Comparison of ENCODE assay signal across 1 cellular context in the genomic region with DNA sequence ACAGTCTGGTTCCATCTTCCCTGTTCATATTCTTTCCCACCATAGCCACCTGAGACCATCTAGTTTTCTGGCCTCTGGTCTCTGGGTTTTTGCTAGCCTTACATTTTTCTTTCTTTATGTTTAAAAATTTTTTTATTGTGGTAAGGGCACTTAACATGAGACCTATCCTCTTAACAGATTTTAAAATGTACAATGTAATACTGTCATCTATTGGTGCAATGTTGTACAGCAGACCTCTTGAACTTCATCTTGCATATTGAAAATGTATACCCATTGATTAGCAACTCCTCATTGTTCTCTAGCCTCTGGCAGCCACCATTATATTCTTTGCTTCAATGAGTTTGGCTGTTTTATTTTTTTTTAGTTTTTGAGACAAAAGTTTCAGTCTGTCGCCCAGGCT.
A peak's percentile ranks its signal among the peaks of the same experiment; 100 is the strongest.
TF ChIP-seq lines count a peak whose summit lies in the region.

No MANE protein-coding gene starts in this region.

TF ChIP-seq in HepG2, 621 proteins besides CTCF, POLR2A, EP300 and RAD21 (continued from another document):
- no peak for TF ChIP-seq ZNF547 (CRISPR knock-in tag; IDR thresholded peaks at IDR 0.05)
- TF ChIP-seq STAG1 (CRISPR knock-in tag; IDR thresholded peaks at IDR 0.05), result peak; percentile 62
TF ChIP-seq in HepG2: peak in this region for 2.
